25 cellular contexts compared by ENCODE assay signal in genomic region chr6:129592516-129593232, GRCh38.
A peak's percentile ranks its signal among the peaks of the same experiment; 100 is the strongest.
DNase-seq lines count a peak whose midpoint lies in the region; TF ChIP-seq lines count a peak whose summit lies in the region.
"Had no signal": no experiment of that assay in that cellular context is flagged by ENCODE, and none has a peak within 500 bp of the region (broad histone marks: within the 10 kb centered on the region; RNA-seq: fewer than 3 reads in every experiment).

No MANE protein-coding gene starts in this region.

- POLR2A ChIA-PET in activated CD4-positive, alpha-beta memory T cell treated with anti-CD3 and anti-CD28 coated beads for 36 hours (lab: Charles Lee) = no interaction called here
- POLR2A ChIA-PET in activated CD4-positive, alpha-beta memory T cell treated with anti-CD3 and anti-CD28 coated beads, Interleukin-2, amount 10 ng/mL, durations not matched to agents 7 days and 5 days (lab: Charles Lee) = no interaction called here

- H3K27ac Mint-ChIP-seq in activated CD4-positive, alpha-beta memory T cell treated with anti-CD3 and anti-CD28 coated beads for 36 hours = no peak overlapping the region
- no peak overlapping the region for H3K27ac Mint-ChIP-seq in activated CD4-positive, alpha-beta memory T cell treated with anti-CD3 and anti-CD28 coated beads, Interleukin-2, amount 10 ng/mL, durations not matched to agents 7 days and 5 days
- H3K27ac Mint-ChIP-seq: activated B cell treated with CpG ODN at 0.5 μM for 24 hours, immature natural killer cell, neural progenitor cell had no signal

- intact Hi-C loops in activated CD4-positive, alpha-beta memory T cell treated with anti-CD3 and anti-CD28 coated beads for 36 hours (cut with micrococcal nuclease) = no loop called here

- no peak for TF ChIP-seq CTCF in foreskin fibroblast (IDR thresholded peaks at IDR 0.05; ENCODE audit: low read depth, low read length)

- no peaks in the 10 kb centered on the region for H3K27me3 Mint-ChIP-seq in activated CD4-positive, alpha-beta memory T cell treated with anti-CD3 and anti-CD28 coated beads for 36 hours
- H3K27me3 Mint-ChIP-seq in activated CD4-positive, alpha-beta memory T cell treated with anti-CD3 and anti-CD28 coated beads, Interleukin-2, amount 10 ng/mL, durations not matched to agents 7 days and 5 days = no peaks in the 10 kb centered on the region
- H3K27me3 Mint-ChIP-seq: activated B cell treated with CpG ODN at 0.5 μM for 24 hours; central memory CD8-positive, alpha-beta T cell had no signal

- H3K4me3 Mint-ChIP-seq in activated CD4-positive, alpha-beta memory T cell treated with anti-CD3 and anti-CD28 coated beads for 36 hours = no peak overlapping the region
- no peak overlapping the region for H3K4me3 Mint-ChIP-seq in activated CD4-positive, alpha-beta memory T cell treated with anti-CD3 and anti-CD28 coated beads, Interleukin-2, amount 10 ng/mL, durations not matched to agents 7 days and 5 days
- H3K4me3 Mint-ChIP-seq: activated B cell treated with CpG ODN at 0.5 μM for 24 hours; central memory CD8-positive, alpha-beta T cell; immature natural killer cell; neural progenitor cell had no signal

- no peak overlapping the region for H3K4me3 ChIP-seq in foreskin fibroblast (ENCODE audit: low read depth in 1 of 2, low read length in 2 of 2)
- H3K4me3 ChIP-seq: A549, ascending aorta, dorsolateral prefrontal cortex, hepatocyte, neural progenitor cell, smooth muscle cell had no signal

- CTCF ChIA-PET in activated CD4-positive, alpha-beta memory T cell treated with anti-CD3 and anti-CD28 coated beads for 36 hours (lab: Charles Lee) = interaction anchor here (0.9 to 3.0 kb wide), 2 partner anchors 92 to 93 kb away, joined by 3 to 8 read pairs; no protein-coding TSS in a partner anchor
- CTCF ChIA-PET in activated CD4-positive, alpha-beta memory T cell treated with anti-CD3 and anti-CD28 coated beads, Interleukin-2, amount 10 ng/mL, durations not matched to agents 7 days and 5 days (lab: Charles Lee) = interaction anchor here (1.4 kb wide), 1 partner anchor 93 kb away, joined by 4 read pairs; no protein-coding TSS in a partner anchor

- no peaks in the 10 kb centered on the region for H3K4me1 Mint-ChIP-seq in activated CD4-positive, alpha-beta memory T cell treated with anti-CD3 and anti-CD28 coated beads for 36 hours (ENCODE audit: low read depth)
- H3K4me1 Mint-ChIP-seq in activated CD4-positive, alpha-beta memory T cell treated with anti-CD3 and anti-CD28 coated beads, Interleukin-2, amount 10 ng/mL, durations not matched to agents 7 days and 5 days = no peaks in the 10 kb centered on the region
- H3K4me1 Mint-ChIP-seq: central memory CD8-positive, alpha-beta T cell; immature natural killer cell had no signal

- peaks cover 2% of the 10 kb centered on the region for H3K9me3 Mint-ChIP-seq in activated CD4-positive, alpha-beta memory T cell treated with anti-CD3 and anti-CD28 coated beads for 36 hours
- H3K9me3 Mint-ChIP-seq in activated CD4-positive, alpha-beta memory T cell treated with anti-CD3 and anti-CD28 coated beads, Interleukin-2, amount 10 ng/mL, durations not matched to agents 7 days and 5 days = peaks cover 5% of the 10 kb centered on the region
- H3K9me3 Mint-ChIP-seq: central memory CD8-positive, alpha-beta T cell; immature natural killer cell; neural progenitor cell had no signal

- DNase-seq in activated CD4-positive, alpha-beta memory T cell treated with anti-CD3 and anti-CD28 coated beads for 36 hours = peak; percentile 34
- no peak for DNase-seq in activated CD4-positive, alpha-beta memory T cell treated with anti-CD3 and anti-CD28 coated beads, Interleukin-2, amount 10 ng/mL, durations not matched to agents 7 days and 5 days
- DNase-seq in COLO829 (ENCODE audit: low spot score) (peak; percentile 12), NCI-H226 (peak; percentile 12), foreskin fibroblast (peak; percentile 21 to 55), NCI-H2171 treated with DMSO at 0.1 percent for 48 hours (lab: John Stamatoyannopoulos, UW) (no peak), epidermal melanocyte (ENCODE audit: insufficient read length, low spot score) (no peak), AML-193 (lab: John Stamatoyannopoulos, UW) (no peak)
- DNase-seq: activated B cell treated with CpG ODN at 0.5 μM for 24 hours, activated gamma-delta T cell treated with Interleukin-2 at 50 U/mL for 16 hours, BE2C, COR-L47, DMS79, dorsolateral prefrontal cortex, foreskin melanocyte, immature natural killer cell, NCI-H1694 treated with DMSO at 0.1 percent for 48 hours, NCI-H69, T1000 had no signal

- H3K36me3 Mint-ChIP-seq in activated CD4-positive, alpha-beta memory T cell treated with anti-CD3 and anti-CD28 coated beads for 36 hours = peaks cover 2% of the 10 kb centered on the region
- H3K36me3 Mint-ChIP-seq in activated CD4-positive, alpha-beta memory T cell treated with anti-CD3 and anti-CD28 coated beads, Interleukin-2, amount 10 ng/mL, durations not matched to agents 7 days and 5 days (ENCODE audit: low read depth) = peaks cover 11% of the 10 kb centered on the region

Comparison
In these comparisons a context has a peak if more than half of its experiments do, and no peak if none do; other contexts are left out.
1. DNase-seq: peak in activated CD4-positive, alpha-beta memory T cell treated with anti-CD3 and anti-CD28 coated beads for 36 hours (single experiment), COLO829 (single experiment), NCI-H226 (single experiment) and foreskin fibroblast (2 of 2); none in activated CD4-positive, alpha-beta memory T cell treated with anti-CD3 and anti-CD28 coated beads, Interleukin-2, amount 10 ng/mL, durations not matched to agents 7 days and 5 days (single experiment), NCI-H2171 treated with DMSO at 0.1 percent for 48 hours (single experiment), epidermal melanocyte (single experiment) and AML-193 (0 of 2).